Comparison of ENCODE assay signal across 8 cellular contexts in genomic region chr7:152030059-152030458, GRCh38. TPM values are rescaled to one million over a fixed set of nuclear protein-coding genes. Genes with fewer than 3 reads are reported as not detected.
DNase-seq lines count a peak whose midpoint lies in the region; ATAC-seq, FAIRE-seq and TF ChIP-seq lines count a peak whose summit lies in the region.
"Not testable (repeated sequence)": the region's sequence is repeated elsewhere in the genome, so short reads cannot be mapped to it uniquely, and the experiment has no call there.

No MANE protein-coding gene starts in this region.

- WGBS in HepG2 (ENCODE audit: low lambda C conversion rate): 72% methylated on average over 10 of the region's 10 CpGs

- not testable (repeated sequence) for H3K4me3 ChIP-seq in NB4 (ENCODE audit: low read depth, low read length); astrocyte (ENCODE audit: insufficient read depth, low read depth, low read length); HepG2 (replicated peaks in 1 of 3; ENCODE audit: insufficient read depth in 1 of 3, low read depth in 2 of 3, low read length in 3 of 3)

- not testable (repeated sequence) for H3K4me3 Mint-ChIP-seq in astrocyte (ENCODE audit: unreplicated experiment)

- H2AFZ ChIP-seq in astrocyte (ENCODE audit: low read depth, low read length); HepG2 (ENCODE audit: low read length): not testable (repeated sequence)

- TF ChIP-seq POLR2A in NB4 (IDR thresholded peaks at IDR 0.05; ENCODE audit: extremely low read depth, insufficient read length); HepG2 (IDR thresholded peaks at IDR 0.05; ENCODE audit: insufficient read depth in 1 of 2, low read depth in 2 of 2, low read length in 2 of 2): not testable (repeated sequence)

- POLR2A ChIA-PET in HepG2 (lab: Yijun Ruan, JAX): not testable (repeated sequence)

- not testable (repeated sequence) for H3K4me1 ChIP-seq in astrocyte (ENCODE audit: insufficient read depth, low read length); HepG2 (ENCODE audit: insufficient read depth, low read length)

- not testable (repeated sequence) for H3K79me2 ChIP-seq in astrocyte (ENCODE audit: insufficient read depth, low read length); HepG2 (ENCODE audit: insufficient read depth, low read length)

- TF ChIP-seq CTCF in AG09319 (IDR thresholded peaks at IDR 0.05; ENCODE audit: low read depth, low read length): peak; percentile 26
- TF ChIP-seq CTCF in GM13977 (IDR thresholded peaks at IDR 0.05; ENCODE audit: extremely low read depth, insufficient read depth, missing control alignments): peak; percentile 26
- TF ChIP-seq CTCF in NB4 (IDR thresholded peaks at IDR 0.05; ENCODE audit: low read depth, low read length): peak; percentile 61
- peak; percentile 17 for TF ChIP-seq CTCF in astrocyte (IDR thresholded peaks at IDR 0.05; ENCODE audit: insufficient read depth, low read depth, low read length)
- peak; percentile 51 for TF ChIP-seq CTCF in HepG2 (CRISPR knock-in tag; IDR thresholded peaks at IDR 0.05)

- DNase-seq in AG09319 (ENCODE audit: extremely low read depth, low read depth); GM13977 (ENCODE audit: low spot score); astrocyte (ENCODE audit: low read depth): not testable (repeated sequence)
- DNase-seq in NB4 (ENCODE audit: low read depth): peak; percentile 67
- peak; percentile 67 for DNase-seq in RPMI7951 (ENCODE audit: low read depth)
- peak; percentile 6 for DNase-seq in fibroblast of the conjunctiva (ENCODE audit: low read depth)
- peak; percentile 38 for DNase-seq in HepG2 (ENCODE audit: low spot score)
- DNase-seq in sciatic nerve (ENCODE audit: low spot score): peak; percentile 67

- not testable (repeated sequence) for H3K4me2 ChIP-seq in astrocyte (ENCODE audit: low read length); HepG2 (ENCODE audit: low read depth, low read length)

- FAIRE-seq in astrocyte (lab: Jason Lieb, UNC); HepG2 (lab: Jason Lieb, UNC): not testable (repeated sequence)

- BruUV-seq in HepG2 (replicated peaks; lab: Mats Ljungman, UMichigan): not testable (repeated sequence)

- H3K27ac ChIP-seq in astrocyte (ENCODE audit: low read depth, low read length); HepG2 (ENCODE audit: extremely low read length, insufficient read depth, low read length): not testable (repeated sequence)

- not testable (repeated sequence) for H3K27ac Mint-ChIP-seq in astrocyte (ENCODE audit: unreplicated experiment)

- not testable (repeated sequence) for H4K20me1 ChIP-seq in astrocyte (ENCODE audit: insufficient read depth, low read length); HepG2 (ENCODE audit: insufficient read depth, low read length)

- TF ChIP-seq RAD21 in HepG2 (CRISPR knock-in tag; IDR thresholded peaks at IDR 0.05): not testable (repeated sequence)

- not testable (repeated sequence) for H3K27me3 ChIP-seq in astrocyte (ENCODE audit: insufficient read depth, low read length); HepG2 (ENCODE audit: control insufficient read depth in 1 of 2, insufficient read depth in 2 of 2, low read length in 2 of 2)

- ATAC-seq in HepG2, sciatic nerve: not testable (repeated sequence)

- peaks cover 24% of the 10 kb centered on the region for H3K36me3 Mint-ChIP-seq in astrocyte (ENCODE audit: low read depth, unreplicated experiment)

- not testable (repeated sequence) for H3K4me1 Mint-ChIP-seq in astrocyte (ENCODE audit: low read depth, unreplicated experiment)

- in situ Hi-C loops in GM13977 (cut with MboI; ENCODE audit: low pct_unique_long_range_greater_than_20kb, low sequenced_read_pairs, unreplicated experiment); HepG2 (cut with HindIII; ENCODE audit: extremely low pct_ligation_motif_present, low pct_unique_long_range_greater_than_20kb): not testable (repeated sequence)

- not testable (repeated sequence) for H3K9ac ChIP-seq in astrocyte (ENCODE audit: low read length); HepG2 (ENCODE audit: insufficient read depth, low read depth, low read length)

- intact Hi-C loops in HepG2 (cut with micrococcal nuclease; ENCODE audit: unreplicated experiment); sciatic nerve (cut with DNase I): not testable (repeated sequence)

- H3K9me3 Mint-ChIP-seq in astrocyte (ENCODE audit: unreplicated experiment): not testable (repeated sequence)

- not testable (repeated sequence) for TF ChIP-seq EP300 in HepG2 (IDR thresholded peaks at IDR 0.05; ENCODE audit: low read depth in 2 of 2, low read length in 2 of 2); HepG2 (CRISPR knock-in tag; IDR thresholded peaks at IDR 0.05; ENCODE audit: borderline replicate concordance)

- not testable (repeated sequence) for H3K27me3 Mint-ChIP-seq in astrocyte (ENCODE audit: low read depth, unreplicated experiment)

- not testable (repeated sequence) for H3K36me3 ChIP-seq in astrocyte (ENCODE audit: insufficient read depth, low read length); HepG2 (replicated peaks in 1 of 2; ENCODE audit: control insufficient read depth in 1 of 2, insufficient read depth in 2 of 2, low read length in 2 of 2)

- CTCF ChIA-PET in HepG2 (lab: Yijun Ruan, JAX; ENCODE audit: low intra/inter-chr PET ratio, low total read pairs): not testable (repeated sequence)

- H3K9me3 ChIP-seq in astrocyte (ENCODE audit: insufficient read depth, low read depth, low read length); HepG2 (ENCODE audit: low read length): not testable (repeated sequence)

TF ChIP-seq in HepG2, 621 proteins besides CTCF, POLR2A, EP300 and RAD21 (continues in another document):
- TF ChIP-seq TFE3 (CRISPR knock-in tag; IDR thresholded peaks at IDR 0.05) (0 out of 2 replicates have a peak, but pooled peaks have one; percentile 32), ZMYM4 (CRISPR knock-in tag; IDR thresholded peaks at IDR 0.05) (peak; percentile 46; the same call in 1 of the 2 replicates), SMC3 (IDR thresholded peaks at IDR 0.05; ENCODE audit: low read length) (peak; percentile 47), ZBTB38 (CRISPR knock-in tag; IDR thresholded peaks at IDR 0.05) (0 out of 2 replicates have a peak, but pooled peaks have one; percentile 20)

RNA-seq across cellular contexts. Expression of gene GALNT11, which starts 4.6 kb away (rescaled TPM):
- 38.0 and 40.9 TPM in 2 replicates for total RNA-seq in RPMI7951 (2014; rRNA removed; shearing (Covaris generic))
- total RNA-seq in astrocyte (22.4 and 23.0 TPM in 2 replicates), HepG2 (2016; rRNA removed; fragmentation: Illumina TruSeq; extraction: Trizol) (14.9 and 16.3 TPM in 2 replicates), sciatic nerve (37.4 TPM)
- total RNA-seq in HepG2 (2016; cell fraction: cytosol; rRNA removed; fragmentation: Illumina TruSeq; extraction: Trizol; ENCODE audit: low read depth): 10.1 and 12.3 TPM in 2 replicates
- total RNA-seq in HepG2 (2016; cell fraction: insoluble cytoplasmic fraction; rRNA removed; fragmentation: Illumina TruSeq; extraction: Trizol): 14.1 and 16.9 TPM in 2 replicates
- 24.7 and 27.4 TPM in 2 replicates for total RNA-seq in HepG2 (2016; cell fraction: membrane; rRNA removed; fragmentation: Illumina TruSeq; extraction: Trizol)
- total RNA-seq in HepG2 (2016; cell fraction: nucleus; rRNA removed; fragmentation: Illumina TruSeq; extraction: Trizol): 13.8 and 14.1 TPM in 2 replicates
- polyA plus RNA-seq in HepG2 (2011; rRNA removed): 9.3 and 10.9 TPM in 2 replicates
- polyA plus RNA-seq in HepG2 (2011; cell fraction: cytosol; rRNA removed): 8.1 and 13.6 TPM in 2 replicates
- polyA plus RNA-seq in HepG2 (2011; cell fraction: nucleus; rRNA removed): 7.5 and 10.1 TPM in 2 replicates
- polyA plus RNA-seq in HepG2 (2012): 5.6 and 7.3 TPM in 2 replicates
- polyA plus RNA-seq in HepG2 (2016; cell fraction: cytosol; fragmentation: Illumina TruSeq; extraction: Trizol; ENCODE audit: low read depth): 10.6 and 12.0 TPM in 2 replicates
- 14.6 and 14.7 TPM in 2 replicates for polyA plus RNA-seq in HepG2 (2016; cell fraction: insoluble cytoplasmic fraction; fragmentation: Illumina TruSeq; extraction: Trizol; ENCODE audit: low read depth)
- 19.7 and 21.0 TPM in 2 replicates for polyA plus RNA-seq in HepG2 (2016; cell fraction: membrane; fragmentation: Illumina TruSeq; extraction: Trizol; ENCODE audit: low read depth)
- polyA plus RNA-seq in HepG2 (2016; cell fraction: nucleus; fragmentation: Illumina TruSeq; extraction: Trizol; ENCODE audit: insufficient read depth, low read depth): 16.7 and 19.1 TPM in 2 replicates
- polyA minus RNA-seq in HepG2 (2011; rRNA and poly(A)+ RNA removed; ENCODE audit: low replicate concordance): 7.7 and 13.5 TPM in 2 replicates
- polyA minus RNA-seq in HepG2 (2011; cell fraction: cytosol; rRNA and poly(A)+ RNA removed): 6.1 and 7.0 TPM in 2 replicates
- 8.2 and 12.4 TPM in 2 replicates for polyA minus RNA-seq in HepG2 (2011; cell fraction: nucleus; rRNA and poly(A)+ RNA removed)
